ENCODE assay signal across 17 cellular contexts in the genomic region with DNA sequence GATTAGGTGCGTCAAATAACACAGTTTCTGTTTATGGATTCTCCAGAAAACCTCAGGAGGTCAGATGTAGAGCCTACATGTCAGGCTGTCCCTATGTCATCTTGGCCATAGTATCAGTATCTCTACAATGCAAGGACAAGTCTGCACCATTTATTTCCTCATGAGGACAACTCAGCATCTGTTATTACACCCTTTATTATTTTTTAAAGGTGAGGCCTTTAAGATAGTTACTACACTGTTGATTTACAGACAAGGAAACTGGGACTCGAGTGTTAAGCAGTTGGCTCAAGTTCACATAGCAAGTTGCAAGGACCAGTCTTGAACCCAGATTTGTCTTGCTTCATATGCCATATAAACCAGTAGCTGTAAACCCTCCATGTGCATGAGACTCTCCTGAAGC. TPM values are rescaled to one million over a fixed set of nuclear protein-coding genes. Genes with fewer than 3 reads are reported as not detected.
DNase-seq lines count a peak whose midpoint lies in the region; ATAC-seq and TF ChIP-seq lines count a peak whose summit lies in the region.
"Had no signal": no experiment of that assay in that cellular context is flagged by ENCODE, and none has a peak within 500 bp of the region (broad histone marks: within the 10 kb centered on the region; RNA-seq: fewer than 3 reads in every experiment).

No MANE protein-coding gene starts in this region.

- H3K36me3 ChIP-seq in breast epithelium (no peaks in the 10 kb centered on the region), Panc1 (ENCODE audit: control insufficient read depth, insufficient read depth, low read length) (no peaks in the 10 kb centered on the region), testis (ENCODE audit: low read depth, missing control alignments) (no peaks in the 10 kb centered on the region)

- peaks cover 7% of the 10 kb centered on the region for H3K9me3 Mint-ChIP-seq in MCF 10A (ENCODE audit: unreplicated experiment)
- H3K9me3 Mint-ChIP-seq in activated CD8-positive, alpha-beta T cell treated with anti-CD3 and anti-CD28 coated beads, Interleukin-2, amount 10 ng/mL, durations not matched to agents 7 days and 5 days (ENCODE audit: insufficient read depth) = peaks cover 4% of the 10 kb centered on the region

- peaks cover 13% of the 10 kb centered on the region for H3K4me1 Mint-ChIP-seq in MCF 10A (ENCODE audit: insufficient read depth, unreplicated experiment)
- H3K4me1 Mint-ChIP-seq in activated CD8-positive, alpha-beta T cell treated with anti-CD3 and anti-CD28 coated beads, Interleukin-2, amount 10 ng/mL, durations not matched to agents 7 days and 5 days (ENCODE audit: low read depth) = peaks cover 10% of the 10 kb centered on the region

- H3K4me3 ChIP-seq in breast epithelium = no peak overlapping the region
- H3K4me3 ChIP-seq in Panc1 (ENCODE audit: low read depth in 2 of 2, low read length in 2 of 2) = no peak overlapping the region
- no peak overlapping the region for H3K4me3 ChIP-seq in testis
- H3K4me3 ChIP-seq: GM23248 had no signal

- ATAC-seq in Panc1 = no peak
- ATAC-seq in foreskin keratinocyte = no peak
- no peak for ATAC-seq in activated CD8-positive, alpha-beta T cell treated with anti-CD3 and anti-CD28 coated beads, Interleukin-2, amount 10 ng/mL, durations not matched to agents 7 days and 5 days
- ATAC-seq: PC-3 had no signal

- peak overlapping the region; percentile 19 to 66 for H3K27ac ChIP-seq in breast epithelium
- peak overlapping the region; percentile 44 for H3K27ac ChIP-seq in Panc1 (ENCODE audit: low read length)
- peak overlapping the region; percentile 30 for H3K27ac ChIP-seq in foreskin keratinocyte
- H3K27ac ChIP-seq in testis = peak overlapping the region; percentile 1 to 67
- H3K27ac ChIP-seq: GM23248, HL-60 had no signal

- TF ChIP-seq CTCF in breast epithelium (IDR thresholded peaks at IDR 0.05) (no peak), MCF 10A (IDR thresholded peaks at IDR 0.05; ENCODE audit: unreplicated experiment) (no peak), Panc1 (IDR thresholded peaks at IDR 0.05) (no peak), foreskin keratinocyte (conservative IDR thresholded peaks at IDR 0.05) (no peak), testis (IDR thresholded peaks at IDR 0.05) (no peak)

- CTCF ChIA-PET in MCF 10A (lab: Yijun Ruan, JAX) = interaction anchor here (0.7 to 1.0 kb wide), 2 partner anchors 33 to 180 kb away, joined by 3 to 5 read pairs; no protein-coding TSS in a partner anchor
- CTCF ChIA-PET in Panc1 (lab: Charles Lee) = interaction anchor here (1.2 kb wide), 1 partner anchor 9 kb away, joined by 3 read pairs; no protein-coding TSS in a partner anchor
- CTCF ChIA-PET in activated CD8-positive, alpha-beta T cell treated with anti-CD3 and anti-CD28 coated beads, Interleukin-2, amount 10 ng/mL, durations not matched to agents 7 days and 5 days (lab: Charles Lee) = interaction anchor here (0.9 to 2.0 kb wide), 3 partner anchors 16 to 35 kb away, joined by 3 to 8 read pairs (median 3); no protein-coding TSS in a partner anchor

- H3K9me3 ChIP-seq in breast epithelium (no peaks in the 10 kb centered on the region), Panc1 (ENCODE audit: control insufficient read depth, insufficient read depth, low read depth, low read length) (no peaks in the 10 kb centered on the region), testis (no peaks in the 10 kb centered on the region)

- H3K27ac Mint-ChIP-seq in MCF 10A (ENCODE audit: low read depth, unreplicated experiment) = no peak overlapping the region
- H3K27ac Mint-ChIP-seq in activated CD8-positive, alpha-beta T cell treated with anti-CD3 and anti-CD28 coated beads, Interleukin-2, amount 10 ng/mL, durations not matched to agents 7 days and 5 days = no peak overlapping the region
- H3K27ac Mint-ChIP-seq: CD4-positive, CD25-positive, alpha-beta regulatory T cell had no signal

- H3K4me1 ChIP-seq in breast epithelium = no peaks in the 10 kb centered on the region
- peaks cover 40% of the 10 kb centered on the region for H3K4me1 ChIP-seq in Panc1 (ENCODE audit: control insufficient read depth, insufficient read depth, low read length)
- H3K4me1 ChIP-seq in foreskin keratinocyte = peaks cover 5% of the 10 kb centered on the region
- H3K4me1 ChIP-seq in testis = peaks cover 36% of the 10 kb centered on the region

- no peaks in the 10 kb centered on the region for H3K36me3 Mint-ChIP-seq in MCF 10A (ENCODE audit: insufficient read depth, unreplicated experiment)
- peaks cover 2% of the 10 kb centered on the region for H3K36me3 Mint-ChIP-seq in activated CD8-positive, alpha-beta T cell treated with anti-CD3 and anti-CD28 coated beads, Interleukin-2, amount 10 ng/mL, durations not matched to agents 7 days and 5 days (ENCODE audit: low read depth)
- H3K36me3 Mint-ChIP-seq: CD4-positive, CD25-positive, alpha-beta regulatory T cell had no signal

- 57 to 69% methylated on average over 2 of the region's 2 CpGs for WGBS in testis, 2 donors

- H3K27me3 Mint-ChIP-seq in MCF 10A (ENCODE audit: insufficient read depth, unreplicated experiment) = no peaks in the 10 kb centered on the region
- H3K27me3 Mint-ChIP-seq in activated CD8-positive, alpha-beta T cell treated with anti-CD3 and anti-CD28 coated beads, Interleukin-2, amount 10 ng/mL, durations not matched to agents 7 days and 5 days (ENCODE audit: low read depth) = peaks cover 47% of the 10 kb centered on the region

- DNase-seq in breast epithelium (ENCODE audit: low spot score in 2 of 2) (no peak), MCF 10A (ENCODE audit: unreplicated experiment) (no peak), Panc1 (ENCODE audit: low read depth, low spot score) (no peak), foreskin keratinocyte (no peak), testis (no peak), NCI-H82 treated with DMSO at 0.1 percent for 48 hours (lab: John Stamatoyannopoulos, UW; ENCODE audit: unreplicated experiment) (no peak), T-helper 2 cell (no peak)
- no peak for DNase-seq in activated CD8-positive, alpha-beta T cell treated with anti-CD3 and anti-CD28 coated beads, Interleukin-2, amount 10 ng/mL, durations not matched to agents 7 days and 5 days
- DNase-seq: CD4-positive, CD25-positive, alpha-beta regulatory T cell; DND-41; GF-D8; GM23248; NCI-H1092; NCI-H187; NCI-H446 had no signal

- no peak for TF ChIP-seq POLR2A in breast epithelium (IDR thresholded peaks at IDR 0.05)
- TF ChIP-seq POLR2A in testis (IDR thresholded peaks at IDR 0.05) = no peak

- intact Hi-C loops in breast epithelium (cut with DNase I; ENCODE audit: low total_unique reads) (loop anchor here (5.0 kb wide), 1 partner anchor 536 kb away; no protein-coding TSS in a partner anchor), MCF 10A (cut with micrococcal nuclease) (no loop called here), Panc1 (cut with micrococcal nuclease; ENCODE audit: unreplicated experiment) (no loop called here), testis (cut with DNase I; ENCODE audit: low total_unique reads) (no loop called here)

- in situ Hi-C loops in Panc1 (cut with HindIII; ENCODE audit: low pct_unique_long_range_greater_than_20kb, low sequenced_read_pairs) = no loop called here

- H3K4me3 Mint-ChIP-seq in MCF 10A (ENCODE audit: unreplicated experiment) = no peak overlapping the region
- no peak overlapping the region for H3K4me3 Mint-ChIP-seq in activated CD8-positive, alpha-beta T cell treated with anti-CD3 and anti-CD28 coated beads, Interleukin-2, amount 10 ng/mL, durations not matched to agents 7 days and 5 days

- POLR2A ChIA-PET in MCF 10A (lab: Yijun Ruan, JAX) = interaction anchor here (1.0 to 1.8 kb wide), 3 partner anchors 9 to 24 kb away, joined by 3 to 8 read pairs (median 6); a partner anchor contains a TSS
- POLR2A ChIA-PET in Panc1 (lab: Charles Lee) = no interaction called here
- POLR2A ChIA-PET in activated CD8-positive, alpha-beta T cell treated with anti-CD3 and anti-CD28 coated beads, Interleukin-2, amount 10 ng/mL, durations not matched to agents 7 days and 5 days (lab: Charles Lee) = no interaction called here

- BruUV-seq in MCF 10A (replicated peaks; lab: Mats Ljungman, UMichigan) (no TSS peak), Panc1 (replicated peaks; lab: Mats Ljungman, UMichigan) (no TSS peak)

- H3K27me3 ChIP-seq in breast epithelium (no peaks in the 10 kb centered on the region), Panc1 (ENCODE audit: control insufficient read depth, insufficient read depth, low read length) (no peaks in the 10 kb centered on the region), foreskin keratinocyte (peaks cover 41% of the 10 kb centered on the region), testis (no peaks in the 10 kb centered on the region)

RNA-seq across cellular contexts. Expression of a gene that starts 23.2 kb away (rescaled TPM):
- total RNA-seq in breast epithelium (100 to 1,000 TPM in 2 of 3 donors, 10 to 100 TPM in 1; 86.9 to 174 (median 164) TPM), MCF 10A (2022) (221 and 293 TPM in 2 replicates), Panc1 (2021; ENCODE audit: unreplicated experiment) (174 TPM), foreskin keratinocyte (190 and 217 TPM in 2 replicates), testis (100 to 1,000 TPM; 110 to 136 TPM)
- 105 TPM for polyA plus RNA-seq in Panc1 (2012; ENCODE audit: insufficient read length)
- polyA plus RNA-seq in foreskin keratinocyte (168 and 206 TPM in 2 replicates), testis (ENCODE audit: insufficient read depth, low read depth, low replicate concordance) (143 TPM)
- 100 to 1,000 TPM; 175 TPM for total RNA-seq in activated CD8-positive, alpha-beta T cell treated with anti-CD3 and anti-CD28 coated beads, Interleukin-2, amount 10 ng/mL, durations not matched to agents 7 days and 5 days

RNA-seq across cellular contexts. Expression of a gene that starts 27.3 kb away (rescaled TPM):
- total RNA-seq in breast epithelium = under 1 TPM in 1 of 3 donors, not detected in 2; 0.44 TPM
- not detected in 2 replicates for total RNA-seq in MCF 10A (2022)
- 0.05 TPM for total RNA-seq in Panc1 (2021; ENCODE audit: unreplicated experiment)
- 0.04 TPM for polyA plus RNA-seq in Panc1 (2012; ENCODE audit: insufficient read length)
- total RNA-seq in foreskin keratinocyte = not detected in 2 replicates
- not detected in 2 replicates for polyA plus RNA-seq in foreskin keratinocyte
- total RNA-seq in testis = 1 to 10 TPM; 2.8 to 6.6 TPM
- 2.6 TPM for polyA plus RNA-seq in testis (ENCODE audit: insufficient read depth, low read depth, low replicate concordance)
- not detected for total RNA-seq in activated CD8-positive, alpha-beta T cell treated with anti-CD3 and anti-CD28 coated beads, Interleukin-2, amount 10 ng/mL, durations not matched to agents 7 days and 5 days
- total RNA-seq: CD4-positive, CD25-positive, alpha-beta regulatory T cell; GM23248; PC-3 had no signal
- polyA plus RNA-seq: CD4-positive, CD25-positive, alpha-beta regulatory T cell; GM23248 had no signal
